ENCODE assay signal across 34 cellular contexts in genomic region chr9:123378956-123379660, GRCh38. TPM values are rescaled to one million over a fixed set of nuclear protein-coding genes. Genes with fewer than 3 reads are reported as not detected.
"Had no signal": no experiment of that assay in that cellular context is flagged by ENCODE, and none has a peak within 500 bp of the region (broad histone marks: within the 10 kb centered on the region; RNA-seq: fewer than 3 reads in every experiment).

No MANE protein-coding gene starts in this region.

- H3K27ac ChIP-seq: ascending aorta, PC-9, RWPE1, VCaP had no signal

- H3K4me3 ChIP-seq: ascending aorta, PC-9 had no signal

- H3K4me2 ChIP-seq: PC-9 had no signal

- FAIRE-seq: RCC 7860 had no signal

- H2AFZ ChIP-seq: PC-9 had no signal

- H3K27me3 ChIP-seq: ascending aorta had no signal

- H3K4me1 ChIP-seq: ascending aorta had no signal

- DNase-seq: activated B cell treated with CpG ODN at 0.5 μM for 24 hours; activated CD4-positive, alpha-beta memory T cell treated with anti-CD3 and anti-CD28 coated beads for 36 hours; activated CD4-positive, alpha-beta T cell treated with anti-CD3 and anti-CD28 coated beads for 4 hours; activated CD4-positive, alpha-beta T cell treated with anti-CD3 and anti-CD28 coated beads, Interleukin-2, amount 50 U/mL, for 1 hour; activated CD4-positive, CD25-positive, alpha-beta regulatory T cell treated with anti-CD3 and anti-CD28 coated beads, Interleukin-2, amount 50 U/mL, for 72 hours; activated CD8-positive, alpha-beta memory T cell treated with anti-CD3 and anti-CD28 coated beads, Interleukin-2, amount 50 U/mL, for 48 hours; activated gamma-delta T cell; activated naive CD4-positive, alpha-beta T cell treated with Interleukin-2 at 50 U/mL for 16 hours; activated naive CD8-positive, alpha-beta T cell treated with anti-CD3 and anti-CD28 coated beads, Interleukin-2, amount 10 ng/mL, durations not matched to agents 7 days and 5 days; activated T-cell treated with anti-CD3 and anti-CD28 coated beads, Interleukin-2, amount 50 U/mL, for 48 hours; amygdala; NCI-H1092 treated with DMSO at 0.1 percent for 48 hours; NCI-H1417; NCI-H146; NCI-H187; NCI-H2029 treated with DMSO at 0.1 percent for 48 hours; NCI-H2107; NCI-H2171; NCI-H510A; NCI-H526; NCI-H748 treated with DMSO at 0.1 percent for 48 hours; NK-92 treated with Interleukin-12 subunit alpha and Interleukin-12 subunit beta, amount 100 ng/mL, for 24 hours; PC-9; Right ventricle myocardium superior; SW 1271; T-helper 1 cell; T-helper 2 cell; T-helper 9 cell had no signal

- H3K9me3 ChIP-seq: ascending aorta had no signal

RNA-seq across cellular contexts. Expression of gene CRB2, which starts 23.1 kb away (rescaled TPM):
- total RNA-seq: activated CD4-positive, alpha-beta memory T cell treated with anti-CD3 and anti-CD28 coated beads for 36 hours; activated naive CD8-positive, alpha-beta T cell treated with anti-CD3 and anti-CD28 coated beads, Interleukin-2, amount 10 ng/mL, durations not matched to agents 7 days and 5 days; ascending aorta; cardiac septum; M059J; PC-9; Right ventricle myocardium superior had no signal
